ENCODE assay signal across 8 cellular contexts in genomic region chr17:48579738-48580543, GRCh38. TPM values are rescaled to one million over a fixed set of nuclear protein-coding genes. Genes with fewer than 3 reads are reported as not detected.
DNase-seq lines count a peak whose midpoint lies in the region; ATAC-seq and TF ChIP-seq lines count a peak whose summit lies in the region.

No MANE protein-coding gene starts in this region.

- H3K4me3 Mint-ChIP-seq in activated CD4-positive, alpha-beta T cell treated with anti-CD3 and anti-CD28 coated beads, Interleukin-2, amount 10 ng/mL, durations not matched to agents 24 days and 14 days: peak overlapping the region; percentile 92
- peak overlapping the region; percentile 90 for H3K4me3 Mint-ChIP-seq in activated CD8-positive, alpha-beta T cell treated with anti-CD3 and anti-CD28 coated beads, Interleukin-2, amount 10 ng/mL, durations not matched to agents 7 days and 5 days
- peak overlapping the region; percentile 64 to 94 for H3K4me3 Mint-ChIP-seq in stimulated activated naive CD8-positive, alpha-beta T cell treated with anti-CD3 and anti-CD28 coated beads, Interleukin-15, amount 100 ng/mL, for 72 hours

- WGBS in hepatocyte (ENCODE audit: low lambda C conversion rate, missing lambda C conversion rate): 14% methylated on average over 27 of the region's 27 CpGs
- 12 to 15% methylated on average over 27 of the region's 27 CpGs for WGBS in body of pancreas, 2 donors

- no peak for ATAC-seq in activated CD8-positive, alpha-beta T cell treated with anti-CD3 and anti-CD28 coated beads, Interleukin-2, amount 10 ng/mL, durations not matched to agents 7 days and 5 days
- no peak for ATAC-seq in stimulated activated naive CD8-positive, alpha-beta T cell treated with anti-CD3 and anti-CD28 coated beads, Interleukin-15, amount 100 ng/mL, for 72 hours
- ATAC-seq in body of pancreas (no peak), mucosa of descending colon (no peak)

- H3K4me1 Mint-ChIP-seq in activated CD4-positive, alpha-beta T cell treated with anti-CD3 and anti-CD28 coated beads, Interleukin-2, amount 10 ng/mL, durations not matched to agents 24 days and 14 days: peaks cover 62% of the 10 kb centered on the region
- peaks cover 63% of the 10 kb centered on the region for H3K4me1 Mint-ChIP-seq in activated CD8-positive, alpha-beta T cell treated with anti-CD3 and anti-CD28 coated beads, Interleukin-2, amount 10 ng/mL, durations not matched to agents 7 days and 5 days (ENCODE audit: low read depth)
- H3K4me1 Mint-ChIP-seq in stimulated activated naive CD8-positive, alpha-beta T cell treated with anti-CD3 and anti-CD28 coated beads, Interleukin-15, amount 100 ng/mL, for 72 hours: peaks cover 74% of the 10 kb centered on the region

- H3K4me3 ChIP-seq in hepatocyte: peak overlapping the region; percentile 5
- no peak overlapping the region for H3K4me3 ChIP-seq in body of pancreas
- no peak overlapping the region for H3K4me3 ChIP-seq in mucosa of descending colon

- H3K36me3 Mint-ChIP-seq in activated CD4-positive, alpha-beta T cell treated with anti-CD3 and anti-CD28 coated beads, Interleukin-2, amount 10 ng/mL, durations not matched to agents 24 days and 14 days (ENCODE audit: low read depth): peaks cover 8% of the 10 kb centered on the region
- H3K36me3 Mint-ChIP-seq in activated CD8-positive, alpha-beta T cell treated with anti-CD3 and anti-CD28 coated beads, Interleukin-2, amount 10 ng/mL, durations not matched to agents 7 days and 5 days (ENCODE audit: low read depth): peaks cover 10% of the 10 kb centered on the region

- no peak overlapping the region for H2AFZ ChIP-seq in hepatocyte

- peaks cover 25% of the 10 kb centered on the region for H3K79me2 ChIP-seq in hepatocyte

- peak overlapping the region; percentile 91 for H3K4me2 ChIP-seq in hepatocyte

- no peaks in the 10 kb centered on the region for H3K9me3 Mint-ChIP-seq in activated CD4-positive, alpha-beta T cell treated with anti-CD3 and anti-CD28 coated beads, Interleukin-2, amount 10 ng/mL, durations not matched to agents 24 days and 14 days
- H3K9me3 Mint-ChIP-seq in activated CD8-positive, alpha-beta T cell treated with anti-CD3 and anti-CD28 coated beads, Interleukin-2, amount 10 ng/mL, durations not matched to agents 7 days and 5 days (ENCODE audit: insufficient read depth): no peaks in the 10 kb centered on the region
- H3K9me3 Mint-ChIP-seq in stimulated activated naive CD8-positive, alpha-beta T cell treated with anti-CD3 and anti-CD28 coated beads, Interleukin-15, amount 100 ng/mL, for 72 hours: no peaks in the 10 kb centered on the region

- no peaks in the 10 kb centered on the region for H3K9me2 ChIP-seq in hepatocyte (replicated peaks; ENCODE audit: insufficient read depth)

- peaks cover 88% of the 10 kb centered on the region for H3K27me3 ChIP-seq in hepatocyte
- H3K27me3 ChIP-seq in body of pancreas: peaks cover 0 to 63% of the 10 kb centered on the region in 2 donors

- H3K27ac Mint-ChIP-seq in activated CD4-positive, alpha-beta T cell treated with anti-CD3 and anti-CD28 coated beads, Interleukin-2, amount 10 ng/mL, durations not matched to agents 24 days and 14 days: peak overlapping the region; percentile 42
- no peak overlapping the region for H3K27ac Mint-ChIP-seq in activated CD8-positive, alpha-beta T cell treated with anti-CD3 and anti-CD28 coated beads, Interleukin-2, amount 10 ng/mL, durations not matched to agents 7 days and 5 days
- no peak overlapping the region for H3K27ac Mint-ChIP-seq in stimulated activated naive CD8-positive, alpha-beta T cell treated with anti-CD3 and anti-CD28 coated beads, Interleukin-15, amount 100 ng/mL, for 72 hours

- H3K27ac ChIP-seq in hepatocyte: peak overlapping the region; percentile 80
- peak overlapping the region in 1 of 4 donors; percentile 43 for H3K27ac ChIP-seq in body of pancreas

- H4K20me1 ChIP-seq in hepatocyte (ENCODE audit: insufficient read depth, poor library complexity, severe bottlenecking): no peaks in the 10 kb centered on the region

- H3K36me3 ChIP-seq in hepatocyte (replicated peaks; ENCODE audit: insufficient read depth, low read depth) (no peaks in the 10 kb centered on the region), body of pancreas (replicated peaks in 1 of 2; ENCODE audit: insufficient read depth in 1 of 2, low read depth in 2 of 2) (no peaks in the 10 kb centered on the region), mucosa of descending colon (ENCODE audit: low read depth) (no peaks in the 10 kb centered on the region)

- intact Hi-C loops in activated CD4-positive, alpha-beta T cell treated with anti-CD3 and anti-CD28 coated beads, Interleukin-2, amount 10 ng/mL, durations not matched to agents 24 days and 14 days (cut with micrococcal nuclease): loop anchor here (2.0 kb wide), 1 partner anchor 37 kb away; no protein-coding TSS in a partner anchor
- intact Hi-C loops in body of pancreas (cut with DNase I) (no loop called here), mucosa of descending colon (cut with DNase I, micrococcal nuclease) (no loop called here)

- DNase-seq in activated CD4-positive, alpha-beta T cell treated with anti-CD3 and anti-CD28 coated beads, Interleukin-2, amount 10 ng/mL, durations not matched to agents 24 days and 14 days: peak; percentile 59
- no peak for DNase-seq in activated CD4-positive, alpha-beta T cell treated with anti-CD3 and anti-CD28 coated beads, Interleukin-2, amount 50 U/mL, for 48 hours
- DNase-seq in activated CD8-positive, alpha-beta T cell treated with anti-CD3 and anti-CD28 coated beads, Interleukin-2, amount 10 ng/mL, durations not matched to agents 7 days and 5 days: no peak
- no peak for DNase-seq in hepatocyte (ENCODE audit: low spot score)
- no peak for DNase-seq in stimulated activated naive CD8-positive, alpha-beta T cell treated with anti-CD3 and anti-CD28 coated beads, Interleukin-15, amount 100 ng/mL, for 72 hours
- DNase-seq in body of pancreas: no peak
- no peak for DNase-seq in NCI-H1105 treated with DMSO at 0.1 percent for 48 hours (lab: John Stamatoyannopoulos, UW)
- DNase-seq in mucosa of descending colon: no peak

- TF ChIP-seq CTCF in hepatocyte (IDR thresholded peaks at IDR 0.05; ENCODE audit: poor library complexity) (no peak), body of pancreas (IDR thresholded peaks at IDR 0.05) (no peak), mucosa of descending colon (IDR thresholded peaks at IDR 0.05) (no peak)

- peaks cover 18% of the 10 kb centered on the region for H3K4me1 ChIP-seq in hepatocyte (ENCODE audit: insufficient read depth)
- H3K4me1 ChIP-seq in body of pancreas: peaks cover 18% of the 10 kb centered on the region
- H3K4me1 ChIP-seq in mucosa of descending colon (ENCODE audit: low read depth): peaks cover 56% of the 10 kb centered on the region

- POLR2A ChIA-PET in activated CD8-positive, alpha-beta T cell treated with anti-CD3 and anti-CD28 coated beads, Interleukin-2, amount 10 ng/mL, durations not matched to agents 7 days and 5 days (lab: Charles Lee): no interaction called here

- CTCF ChIA-PET in activated CD8-positive, alpha-beta T cell treated with anti-CD3 and anti-CD28 coated beads, Interleukin-2, amount 10 ng/mL, durations not matched to agents 7 days and 5 days (lab: Charles Lee): interaction anchor here (1.0 to 1.4 kb wide), 2 partner anchors 13 to 88 kb away, joined by 6 read pairs; no protein-coding TSS in a partner anchor

- H3K9me3 ChIP-seq in hepatocyte (ENCODE audit: low read depth): no peaks in the 10 kb centered on the region
- H3K9me3 ChIP-seq in body of pancreas: no peaks in the 10 kb centered on the region
- no peaks in the 10 kb centered on the region for H3K9me3 ChIP-seq in mucosa of descending colon

- H3K27me3 Mint-ChIP-seq in activated CD4-positive, alpha-beta T cell treated with anti-CD3 and anti-CD28 coated beads, Interleukin-2, amount 10 ng/mL, durations not matched to agents 24 days and 14 days: peaks cover 50% of the 10 kb centered on the region
- peaks cover 51% of the 10 kb centered on the region for H3K27me3 Mint-ChIP-seq in activated CD8-positive, alpha-beta T cell treated with anti-CD3 and anti-CD28 coated beads, Interleukin-2, amount 10 ng/mL, durations not matched to agents 7 days and 5 days (ENCODE audit: low read depth)
- peaks cover 73% of the 10 kb centered on the region for H3K27me3 Mint-ChIP-seq in stimulated activated naive CD8-positive, alpha-beta T cell treated with anti-CD3 and anti-CD28 coated beads, Interleukin-15, amount 100 ng/mL, for 72 hours

- TF ChIP-seq POLR2A in body of pancreas (IDR thresholded peaks at IDR 0.05): no peak

RNA-seq across cellular contexts. Expression of gene HOXB4, which starts 1.8 kb away (rescaled TPM):
- total RNA-seq in activated CD4-positive, alpha-beta T cell treated with anti-CD3 and anti-CD28 coated beads, Interleukin-2, amount 10 ng/mL, durations not matched to agents 24 days and 14 days: 3.1 and 3.6 TPM in 2 replicates
- 1 to 10 TPM; 5.7 to 6.1 TPM for total RNA-seq in activated CD8-positive, alpha-beta T cell treated with anti-CD3 and anti-CD28 coated beads, Interleukin-2, amount 10 ng/mL, durations not matched to agents 7 days and 5 days
- total RNA-seq in hepatocyte (1.4 and 2.2 TPM in 2 replicates), body of pancreas (1 to 10 TPM in 1 of 2 donors, under 1 TPM in 1; 0.26 to 2.3 TPM), mucosa of descending colon (10 to 100 TPM in 1 of 3 donors, 1 to 10 TPM in 2; 4.5 to 14.6 (median 5.3) TPM)
- 1.8 and 2.0 TPM in 2 replicates for polyA plus RNA-seq in hepatocyte

RNA-seq across cellular contexts. Expression of gene HOXB3, which starts 10.1 kb away (rescaled TPM):
- total RNA-seq in activated CD4-positive, alpha-beta T cell treated with anti-CD3 and anti-CD28 coated beads, Interleukin-2, amount 10 ng/mL, durations not matched to agents 24 days and 14 days: 3.6 and 3.7 TPM in 2 replicates
- total RNA-seq in activated CD8-positive, alpha-beta T cell treated with anti-CD3 and anti-CD28 coated beads, Interleukin-2, amount 10 ng/mL, durations not matched to agents 7 days and 5 days: 10 to 100 TPM in 1 of 2 experiments, 1 to 10 TPM in 1; 8.2 to 10.3 TPM
- total RNA-seq in hepatocyte (1.8 and 5.9 TPM in 2 replicates), body of pancreas (1 to 10 TPM in 1 of 2 donors, not detected in 1; 2.9 TPM), mucosa of descending colon (10 to 100 TPM; 42.4 to 64.8 (median 43.4) TPM)
- polyA plus RNA-seq in hepatocyte: 1.8 and 4.0 TPM in 2 replicates

RNA-seq across cellular contexts. Expression of gene HOXB5, which starts 13.6 kb away (rescaled TPM):
- total RNA-seq in activated CD4-positive, alpha-beta T cell treated with anti-CD3 and anti-CD28 coated beads, Interleukin-2, amount 10 ng/mL, durations not matched to agents 24 days and 14 days: not detected in 2 replicates
- not detected for total RNA-seq in activated CD8-positive, alpha-beta T cell treated with anti-CD3 and anti-CD28 coated beads, Interleukin-2, amount 10 ng/mL, durations not matched to agents 7 days and 5 days
- total RNA-seq in hepatocyte: 0.27 and 0.36 TPM in 2 replicates
- polyA plus RNA-seq in hepatocyte: 3.3 and 4.4 TPM in 2 replicates
- under 1 TPM in 1 of 2 donors, not detected in 1; 0.99 TPM for total RNA-seq in body of pancreas
- total RNA-seq in mucosa of descending colon: 10 to 100 TPM; 16.2 to 29.3 (median 19.9) TPM

RNA-seq across cellular contexts. Expression of gene HOXB6, which starts 24.8 kb away (rescaled TPM):
- 0.33 and 0.36 TPM in 2 replicates for total RNA-seq in activated CD4-positive, alpha-beta T cell treated with anti-CD3 and anti-CD28 coated beads, Interleukin-2, amount 10 ng/mL, durations not matched to agents 24 days and 14 days
- not detected for total RNA-seq in activated CD8-positive, alpha-beta T cell treated with anti-CD3 and anti-CD28 coated beads, Interleukin-2, amount 10 ng/mL, durations not matched to agents 7 days and 5 days
- total RNA-seq in hepatocyte (4.1 and 4.8 TPM in 2 replicates), body of pancreas (1 to 10 TPM; 2.1 to 2.6 TPM), mucosa of descending colon (10 to 100 TPM; 41.3 to 68.8 (median 50.9) TPM)
- 7.7 and 12.9 TPM in 2 replicates for polyA plus RNA-seq in hepatocyte

RNA-seq across cellular contexts. Expression of gene HOXB7, which starts 30.9 kb away (rescaled TPM):
- 0.30 and 0.36 TPM in 2 replicates for total RNA-seq in activated CD4-positive, alpha-beta T cell treated with anti-CD3 and anti-CD28 coated beads, Interleukin-2, amount 10 ng/mL, durations not matched to agents 24 days and 14 days
- total RNA-seq in activated CD8-positive, alpha-beta T cell treated with anti-CD3 and anti-CD28 coated beads, Interleukin-2, amount 10 ng/mL, durations not matched to agents 7 days and 5 days: under 1 TPM; 0.87 to 0.91 TPM
- total RNA-seq in hepatocyte (4.1 and 6.7 TPM in 2 replicates), body of pancreas (under 1 TPM in 1 of 2 donors, not detected in 1; 0.52 TPM), mucosa of descending colon (10 to 100 TPM; 10.9 to 29.1 (median 22.4) TPM)
- 13.7 and 15.9 TPM in 2 replicates for polyA plus RNA-seq in hepatocyte

Comparison
In these comparisons a context has a peak if more than half of its experiments do, and no peak if none do; other contexts are left out.
1. RNA of gene HOXB5, which starts 13.6 kb away (total RNA-seq): 16.2 to 29.3 TPM in mucosa of descending colon; 0.99 TPM in body of pancreas, 0.27 to 0.36 TPM in hepatocyte, not detected in activated CD8-positive, alpha-beta T cell treated with anti-CD3 and anti-CD28 coated beads, Interleukin-2, amount 10 ng/mL, durations not matched to agents 7 days and 5 days and not detected in activated CD4-positive, alpha-beta T cell treated with anti-CD3 and anti-CD28 coated beads, Interleukin-2, amount 10 ng/mL, durations not matched to agents 24 days and 14 days; every median in the first group is over 4 times any median in the second.
2. Peak in every context shown above with its lines, with median percentiles within 50 percentile points of each other: H3K4me3 Mint-ChIP-seq.